Comparison of ENCODE assay signal across 2 cellular contexts in genomic region chr16:70135796-70136195, GRCh38. TPM values are rescaled to one million over a fixed set of nuclear protein-coding genes. Genes with fewer than 3 reads are reported as not detected.
"Had no signal": no experiment of that assay in that cellular context is flagged by ENCODE, and none has a peak within 500 bp of the region (broad histone marks: within the 10 kb centered on the region; RNA-seq: fewer than 3 reads in every experiment).

No MANE protein-coding gene starts in this region.

RNA-seq across cellular contexts. Expression of gene CLEC18C, which starts 37.8 kb away (rescaled TPM):
- total RNA-seq: HT1080, IMR-90 had no signal
